Comparison of ENCODE assay signal across 9 cellular contexts in the genomic region with DNA sequence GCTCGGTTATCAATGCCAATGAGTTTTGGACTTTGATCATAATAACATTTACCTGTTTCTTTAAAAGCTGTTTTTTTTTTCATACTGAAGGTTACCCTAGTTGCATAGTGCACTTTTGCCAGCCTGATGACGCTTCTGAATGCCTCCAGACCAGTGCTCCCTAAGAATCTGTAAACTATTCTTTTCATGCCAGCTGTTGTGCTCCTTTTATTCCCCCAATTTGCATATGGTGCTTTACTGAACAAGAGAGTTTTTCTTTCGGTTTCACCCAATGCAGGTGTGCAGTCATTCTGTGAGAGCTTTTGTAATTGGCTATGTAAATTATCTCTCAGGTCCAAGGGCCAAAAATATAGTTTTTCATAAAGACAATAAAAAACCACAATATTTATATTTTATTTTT. TPM values are rescaled to one million over a fixed set of nuclear protein-coding genes. Genes with fewer than 3 reads are reported as not detected.
A peak's percentile ranks its signal among the peaks of the same experiment; 100 is the strongest.
DNase-seq lines count a peak whose midpoint lies in the region; ATAC-seq, FAIRE-seq and TF ChIP-seq lines count a peak whose summit lies in the region.
"Had no signal": no experiment of that assay in that cellular context is flagged by ENCODE, and none has a peak within 500 bp of the region (broad histone marks: within the 10 kb centered on the region; RNA-seq: fewer than 3 reads in every experiment).

No MANE protein-coding gene starts in this region.

- BruUV-seq in HepG2 (replicated peaks; lab: Mats Ljungman, UMichigan) = no TSS peak
- no TSS peak for BruUV-seq in Calu3 (replicated peaks; lab: Mats Ljungman, UMichigan)

- no peak overlapping the region for H2AFZ ChIP-seq in HepG2 (ENCODE audit: low read length)

- H3K9ac ChIP-seq in liver (ENCODE audit: low read depth in 1 of 2, low read length in 2 of 2) = no peak overlapping the region
- H3K9ac ChIP-seq in HepG2 (ENCODE audit: insufficient read depth, low read depth, low read length) = no peak overlapping the region

- no peak for FAIRE-seq in HepG2 (lab: Jason Lieb, UNC)
- FAIRE-seq: endometrium had no signal

- ATAC-seq in HepG2 (no peak), HG02970 (IDR thresholded peaks at IDR 0.05; ENCODE audit: low FRiP score, unreplicated experiment) (peak; percentile 85)

- H3K27me3 ChIP-seq in liver (ENCODE audit: control insufficient read depth in 4 of 4, insufficient read depth in 4 of 4, low read length in 3 of 4) (no peaks in the 10 kb centered on the region), HepG2 (ENCODE audit: control insufficient read depth in 1 of 2, insufficient read depth in 2 of 2, low read length in 2 of 2) (no peaks in the 10 kb centered on the region), transverse colon (no peaks in the 10 kb centered on the region)

- H3K4me3 ChIP-seq in liver (ENCODE audit: low read depth in 1 of 3, low read length in 3 of 3) (peak overlapping the region in 2 of 3 donors; percentile 32 to 36), HepG2 (replicated peaks in 1 of 3; ENCODE audit: insufficient read depth in 1 of 3, low read depth in 2 of 3, low read length in 3 of 3) (no peak overlapping the region), transverse colon (peak overlapping the region in 1 of 4 donors; percentile 15)

- no peak for TF ChIP-seq POLR2A in HepG2 (IDR thresholded peaks at IDR 0.05; ENCODE audit: insufficient read depth in 1 of 2, low read depth in 2 of 2, low read length in 2 of 2)
- TF ChIP-seq POLR2A in transverse colon (IDR thresholded peaks at IDR 0.05) = no peak

- H3K36me3 Mint-ChIP-seq in T-helper 2 cell treated with Interferon-gamma antibody and Interleukin-4, amounts not matched to agents 5 μg/mL and 100 μg/mL, for 36 hours (ENCODE audit: low read depth) = no peaks in the 10 kb centered on the region
- no peaks in the 10 kb centered on the region for H3K36me3 Mint-ChIP-seq in Calu3 (ENCODE audit: insufficient read depth, unreplicated experiment)

- peak overlapping the region; percentile 12 for H3K27ac Mint-ChIP-seq in T-helper 2 cell treated with Interferon-gamma antibody and Interleukin-4, amounts not matched to agents 5 μg/mL and 100 μg/mL, for 36 hours
- H3K27ac Mint-ChIP-seq in Calu3 (ENCODE audit: unreplicated experiment) = no peak overlapping the region

- intact Hi-C loops in HepG2 (cut with micrococcal nuclease; ENCODE audit: unreplicated experiment) = no loop called here
- intact Hi-C loops in transverse colon (cut with DNase I; ENCODE audit: low total_unique reads) = no loop called here
- intact Hi-C loops in Calu3 (cut with micrococcal nuclease; ENCODE audit: unreplicated experiment) = no loop called here

- H3K79me2 ChIP-seq in HepG2 (ENCODE audit: insufficient read depth, low read length) = no peaks in the 10 kb centered on the region

- H3K27me3 Mint-ChIP-seq in T-helper 2 cell treated with Interferon-gamma antibody and Interleukin-4, amounts not matched to agents 5 μg/mL and 100 μg/mL, for 36 hours (ENCODE audit: low read depth) = no peaks in the 10 kb centered on the region
- H3K27me3 Mint-ChIP-seq in Calu3 (ENCODE audit: unreplicated experiment) = no peaks in the 10 kb centered on the region

- TF ChIP-seq RAD21 in liver (IDR thresholded peaks at IDR 0.05) = peak in 1 of 2 donors; percentile 25
- no peak for TF ChIP-seq RAD21 in HepG2 (CRISPR knock-in tag; IDR thresholded peaks at IDR 0.05)

- in situ Hi-C loops in HepG2 (cut with HindIII; ENCODE audit: extremely low pct_ligation_motif_present, low pct_unique_long_range_greater_than_20kb) = no loop called here
- in situ Hi-C loops in transverse colon (cut with MboI; ENCODE audit: low pct_ligation_motif_present in 1 of 4, low pct_unique_long_range_greater_than_20kb in 1 of 4, low sequenced_read_pairs in 3 of 4) = no loop called here

- peaks cover 28% of the 10 kb centered on the region for H3K4me1 Mint-ChIP-seq in T-helper 2 cell treated with Interferon-gamma antibody and Interleukin-4, amounts not matched to agents 5 μg/mL and 100 μg/mL, for 36 hours (ENCODE audit: low read depth)
- H3K4me1 Mint-ChIP-seq in Calu3 (ENCODE audit: low read depth, unreplicated experiment) = peaks cover 13% of the 10 kb centered on the region

- POLR2A ChIA-PET in HepG2 (lab: Yijun Ruan, JAX) = no interaction called here

- no peaks in the 10 kb centered on the region for H4K20me1 ChIP-seq in HepG2 (ENCODE audit: insufficient read depth, low read length)

- H3K4me3 Mint-ChIP-seq in T-helper 2 cell treated with Interferon-gamma antibody and Interleukin-4, amounts not matched to agents 5 μg/mL and 100 μg/mL, for 36 hours = peak overlapping the region; percentile 2
- H3K4me3 Mint-ChIP-seq in Calu3 (ENCODE audit: low read depth, unreplicated experiment) = no peak overlapping the region

- CTCF ChIA-PET in HepG2 (lab: Yijun Ruan, JAX; ENCODE audit: low intra/inter-chr PET ratio, low total read pairs) (no interaction called here), Calu3 (lab: Charles Lee) (no interaction called here)

- H3K9me3 ChIP-seq in liver (ENCODE audit: control insufficient read depth in 4 of 4, low read length in 3 of 4) (no peaks in the 10 kb centered on the region), HepG2 (ENCODE audit: low read length) (no peaks in the 10 kb centered on the region), transverse colon (no peaks in the 10 kb centered on the region)

- TF ChIP-seq CTCF in liver (IDR thresholded peaks at IDR 0.05; ENCODE audit: low read depth, low read length, missing input control) (no peak), HepG2 (CRISPR knock-in tag; IDR thresholded peaks at IDR 0.05) (no peak), transverse colon (IDR thresholded peaks at IDR 0.05) (no peak), Calu3 (IDR thresholded peaks at IDR 0.05; ENCODE audit: unreplicated experiment) (no peak)

- H3K9me3 Mint-ChIP-seq in T-helper 2 cell treated with Interferon-gamma antibody and Interleukin-4, amounts not matched to agents 5 μg/mL and 100 μg/mL, for 36 hours = peaks cover 4% of the 10 kb centered on the region
- H3K9me3 Mint-ChIP-seq in Calu3 (ENCODE audit: low read depth, unreplicated experiment) = no peaks in the 10 kb centered on the region

- no peak for TF ChIP-seq EP300 in HepG2 (IDR thresholded peaks at IDR 0.05; ENCODE audit: low read depth in 2 of 2, low read length in 2 of 2)
- no peak for TF ChIP-seq EP300 in HepG2 (CRISPR knock-in tag; IDR thresholded peaks at IDR 0.05; ENCODE audit: borderline replicate concordance)
- TF ChIP-seq EP300 in transverse colon (IDR thresholded peaks at IDR 0.05; ENCODE audit: low read depth) = no peak

- peak overlapping the region; percentile 51 to 61 for H3K27ac ChIP-seq in liver (ENCODE audit: low read depth in 1 of 2, low read length in 2 of 2)
- H3K27ac ChIP-seq in HepG2 (ENCODE audit: extremely low read length, insufficient read depth, low read length) = no peak overlapping the region
- H3K27ac ChIP-seq in transverse colon = peak overlapping the region; percentile 49 to 65 (median 58)
- no peak overlapping the region for H3K27ac ChIP-seq in caudate nucleus (ENCODE audit: low read depth, low read length)

- H3K36me3 ChIP-seq in liver (ENCODE audit: control insufficient read depth in 4 of 4, insufficient read depth in 3 of 4, low read depth in 1 of 4, low read length in 3 of 4) (no peaks in the 10 kb centered on the region), HepG2 (replicated peaks in 1 of 2; ENCODE audit: control insufficient read depth in 1 of 2, insufficient read depth in 2 of 2, low read length in 2 of 2) (no peaks in the 10 kb centered on the region), transverse colon (no peaks in the 10 kb centered on the region)

- H3K4me2 ChIP-seq in HepG2 (ENCODE audit: low read depth, low read length) = no peak overlapping the region

- DNase-seq in HepG2 (ENCODE audit: low spot score) (no peak), transverse colon (peak; percentile 54), T-helper 9 cell (no peak), caudate nucleus (lab: John Stamatoyannopoulos, UW) (no peak), Calu3 (no peak)
- peak; percentile 21 for DNase-seq in T-helper 2 cell treated with Interferon-gamma antibody and Interleukin-4, amounts not matched to agents 5 μg/mL and 100 μg/mL, for 36 hours (ENCODE audit: low spot score)

- 34% methylated on average over 3 of the region's 3 CpGs for WGBS in liver
- WGBS in HepG2 (ENCODE audit: low lambda C conversion rate) = 48% methylated on average over 3 of the region's 3 CpGs
- WGBS in transverse colon (ENCODE audit: low coverage in 1 of 2), 2 donors = 0 to 42% methylated on average over 1 to 3 of the region's 3 CpGs

- H3K4me1 ChIP-seq in liver (ENCODE audit: control insufficient read depth in 4 of 4, insufficient read depth in 4 of 4, low read length in 3 of 4) (peaks cover 0 to 28% (median 23%) of the 10 kb centered on the region in 4 donors), HepG2 (ENCODE audit: insufficient read depth, low read length) (peaks cover 22% of the 10 kb centered on the region), transverse colon (peaks cover 6 to 35% (median 16%) of the 10 kb centered on the region in 4 donors)

TF ChIP-seq in HepG2, 621 proteins besides CTCF, POLR2A, EP300 and RAD21 (continues in another document):
- TF ChIP-seq SMARCC2 (IDR thresholded peaks at IDR 0.05) = no peak

RNA-seq across cellular contexts. Expression of a gene that starts 48.1 kb away (rescaled TPM):
- total RNA-seq in liver (1 to 10 TPM; 4.9 to 5.9 TPM), HepG2 (2016; rRNA removed; fragmentation: Illumina TruSeq; extraction: Trizol) (1.6 and 1.7 TPM in 2 replicates), transverse colon (10 to 100 TPM in 2 of 4 donors, 1 to 10 TPM in 2; 1.9 to 15.7 (median 11.8) TPM), Calu3 (2022) (10.1 and 12.9 TPM in 2 replicates)
- polyA plus RNA-seq in liver (1 to 10 TPM; 1.4 to 3.6 TPM), HepG2 (2011; rRNA removed) (1.3 and 2.2 TPM in 2 replicates)
- total RNA-seq in HepG2 (2016; cell fraction: cytosol; rRNA removed; fragmentation: Illumina TruSeq; extraction: Trizol; ENCODE audit: low read depth) = 2.2 and 2.6 TPM in 2 replicates
- 1.4 and 1.5 TPM in 2 replicates for total RNA-seq in HepG2 (2016; cell fraction: insoluble cytoplasmic fraction; rRNA removed; fragmentation: Illumina TruSeq; extraction: Trizol)
- 1.0 and 1.1 TPM in 2 replicates for total RNA-seq in HepG2 (2016; cell fraction: membrane; rRNA removed; fragmentation: Illumina TruSeq; extraction: Trizol)
- 2.8 and 5.0 TPM in 2 replicates for total RNA-seq in HepG2 (2016; cell fraction: nucleus; rRNA removed; fragmentation: Illumina TruSeq; extraction: Trizol)
- polyA plus RNA-seq in HepG2 (2011; cell fraction: cytosol; rRNA removed) = 0.87 and 2.0 TPM in 2 replicates
- polyA plus RNA-seq in HepG2 (2011; cell fraction: nucleus; rRNA removed) = 1.8 and 2.8 TPM in 2 replicates
- polyA plus RNA-seq in HepG2 (2012) = 2.4 and 3.0 TPM in 2 replicates
- polyA plus RNA-seq in HepG2 (2016; cell fraction: cytosol; fragmentation: Illumina TruSeq; extraction: Trizol; ENCODE audit: low read depth) = 0.10 and 0.17 TPM in 2 replicates
- 1.5 and 2.1 TPM in 2 replicates for polyA plus RNA-seq in HepG2 (2016; cell fraction: insoluble cytoplasmic fraction; fragmentation: Illumina TruSeq; extraction: Trizol; ENCODE audit: low read depth)
- polyA plus RNA-seq in HepG2 (2016; cell fraction: membrane; fragmentation: Illumina TruSeq; extraction: Trizol; ENCODE audit: low read depth) = 0.37 and 0.43 TPM in 2 replicates
- polyA plus RNA-seq in HepG2 (2016; cell fraction: nucleus; fragmentation: Illumina TruSeq; extraction: Trizol; ENCODE audit: insufficient read depth, low read depth) = 2.3 and 4.0 TPM in 2 replicates
- polyA minus RNA-seq in HepG2 (2011; rRNA and poly(A)+ RNA removed; ENCODE audit: low replicate concordance) = 4.7 and 114 TPM in 2 replicates
- 3.2 and 3.4 TPM in 2 replicates for polyA minus RNA-seq in HepG2 (2011; cell fraction: cytosol; rRNA and poly(A)+ RNA removed)
- 14.8 and 17.7 TPM in 2 replicates for polyA minus RNA-seq in HepG2 (2011; cell fraction: nucleus; rRNA and poly(A)+ RNA removed)

Comparison
In these comparisons a context has a peak if more than half of its experiments do, and no peak if none do; other contexts are left out.
1. H3K27ac ChIP-seq: peak in liver (2 of 2) and transverse colon (4 of 4); none in HepG2 (single experiment) and caudate nucleus (single experiment).
2. H3K4me3 ChIP-seq: peak in liver (2 of 3); none in HepG2 (0 of 3).
3. DNase-seq: peak in T-helper 2 cell treated with Interferon-gamma antibody and Interleukin-4, amounts not matched to agents 5 μg/mL and 100 μg/mL, for 36 hours (single experiment) and transverse colon (single experiment); none in HepG2 (single experiment), T-helper 9 cell (single experiment), caudate nucleus (0 of 61) and Calu3 (single experiment).